In genomic region chr2:195575021-195575420, GRCh38 we compare ENCODE assay signal across 28 cellular contexts.
A peak's percentile ranks its signal among the peaks of the same experiment; 100 is the strongest.
DNase-seq lines count a peak whose midpoint lies in the region; ATAC-seq and TF ChIP-seq lines count a peak whose summit lies in the region.
"Had no signal": no experiment of that assay in that cellular context is flagged by ENCODE, and none has a peak within 500 bp of the region (broad histone marks: within the 10 kb centered on the region; RNA-seq: fewer than 3 reads in every experiment).

No MANE protein-coding gene starts in this region.

- H2BK5ac ChIP-seq in IMR-90 (ENCODE audit: low read depth, low read length, poor library complexity, severe bottlenecking): no peak overlapping the region

- H3K27ac Mint-ChIP-seq in activated naive CD4-positive, alpha-beta T cell treated with anti-CD3 and anti-CD28 coated beads, Interleukin-2, amount 50 U/mL, for 24 hours: peak overlapping the region; percentile 30
- no peak overlapping the region for H3K27ac Mint-ChIP-seq in activated naive CD4-positive, alpha-beta T cell treated with anti-CD3 and anti-CD28 coated beads, Interleukin-2, amount 50 U/mL, for 72 hours
- H3K27ac Mint-ChIP-seq: activated CD8-positive, alpha-beta T cell treated with anti-CD3 and anti-CD28 coated beads for 36 hours; activated T-helper 2 cell treated with anti-CD3 and anti-CD28 coated beads, Interferon-gamma antibody, Interleukin-2, Interleukin-4, amounts not matched to agents 10 μg/mL and 5 μg/mL and 100 μg/mL, durations not matched to agents 14 hours and 24 hours and 36 hours; nephron; type B pancreatic cell had no signal

- TF ChIP-seq CTCF in IMR-90 (conservative IDR thresholded peaks at IDR 0.05; ENCODE audit: low read depth, low read length) (no peak), fibroblast of mammary gland (conservative IDR thresholded peaks at IDR 0.05; ENCODE audit: control insufficient read depth, insufficient read depth, low read depth, low read length) (no peak)

- H3K27ac ChIP-seq in IMR-90 (ENCODE audit: insufficient read depth, low read length) (no peak overlapping the region), temporal lobe (ENCODE audit: low read depth, low read length) (peak overlapping the region; percentile 7)
- H3K27ac ChIP-seq: gastrocnemius medialis had no signal

- no peak for TF ChIP-seq POLR2A in IMR-90 (IDR thresholded peaks at IDR 0.05; ENCODE audit: low read depth, low read length)

- H3K23ac ChIP-seq in IMR-90 (ENCODE audit: low read depth, low read length): no peak overlapping the region; the same call in 1 of the 2 replicates

- no peaks in the 10 kb centered on the region for H3K36me3 ChIP-seq in IMR-90 (ENCODE audit: control insufficient read depth, insufficient read depth, low read length)
- H3K36me3 ChIP-seq: gastrocnemius medialis, Peyer's patch had no signal

- intact Hi-C loops in IMR-90 (cut with micrococcal nuclease): no loop called here

- no peak overlapping the region for H3K14ac ChIP-seq in IMR-90 (replicated peaks; ENCODE audit: low read depth, low read length)

- H3K9ac ChIP-seq in IMR-90 (ENCODE audit: low read depth, low read length): no peak overlapping the region

- peak overlapping the region; percentile 52; the same call in 1 of the 2 replicates for H4K5ac ChIP-seq in IMR-90 (ENCODE audit: low read depth, low read length)

- no peaks in the 10 kb centered on the region for H3K27me3 Mint-ChIP-seq in activated naive CD4-positive, alpha-beta T cell treated with anti-CD3 and anti-CD28 coated beads, Interleukin-2, amount 50 U/mL, for 24 hours
- H3K27me3 Mint-ChIP-seq: activated CD8-positive, alpha-beta T cell treated with anti-CD3 and anti-CD28 coated beads for 36 hours; activated naive CD8-positive, alpha-beta T cell treated with anti-CD3 and anti-CD28 coated beads, Interleukin-2, amount 10 ng/mL, durations not matched to agents 7 days and 5 days; B cell; type B pancreatic cell had no signal

- dilution Hi-C loops in IMR-90 (cut with HindIII; ENCODE audit: low sequenced_read_pairs, unreplicated experiment): no loop called here

- no peak for DNase-seq in activated naive CD4-positive, alpha-beta T cell treated with anti-CD3 and anti-CD28 coated beads, Interleukin-2, amount 50 U/mL, for 72 hours (ENCODE audit: low spot score in 2 of 2)
- DNase-seq in IMR-90: no peak
- peak; percentile 38 for DNase-seq in fibroblast of mammary gland (ENCODE audit: low read depth)
- DNase-seq in cerebellum (ENCODE audit: low spot score): no peak
- DNase-seq in mucosa of gallbladder (ENCODE audit: low spot score): no peak
- DNase-seq: activated CD4-positive, alpha-beta T cell treated with anti-CD3 and anti-CD28 coated beads for 1 hour; activated CD8-positive, alpha-beta memory T cell treated with anti-CD3 and anti-CD28 coated beads, Interleukin-2, amount 50 U/mL, for 48 hours; activated CD8-positive, alpha-beta T cell treated with anti-CD3 and anti-CD28 coated beads for 36 hours; activated naive CD8-positive, alpha-beta T cell treated with anti-CD3 and anti-CD28 coated beads, Interleukin-2, amount 10 ng/mL, durations not matched to agents 7 days and 5 days; central memory CD4-positive, alpha-beta T cell; gastrocnemius medialis; GF-D8; midbrain; NCI-H1092 treated with DMSO at 0.1 percent for 48 hours; NCI-H1694 treated with DMSO at 0.1 percent for 48 hours; NCI-H446 treated with DMSO at 0.1 percent for 48 hours; NCI-H774; Peyer's patch; SHP77 treated with DMSO at 0.1 percent for 48 hours; stimulated activated CD4-positive, alpha-beta T cell treated with anti-CD3 and anti-CD28 coated beads, Interleukin-4, amount 100 ng/mL, for 4 hours had no signal

- peak overlapping the region; percentile 80; the same call in 1 of the 2 replicates for H2BK120ac ChIP-seq in IMR-90 (ENCODE audit: low read depth, low read length)

- H3K9me1 ChIP-seq in IMR-90 (ENCODE audit: insufficient read depth, low read length): peaks cover 2% of the 10 kb centered on the region; the same call in 1 of the 2 replicates

- no peak overlapping the region for H4K91ac ChIP-seq in IMR-90 (ENCODE audit: insufficient read depth, low read depth, low read length)

- no peaks in the 10 kb centered on the region for H4K20me1 ChIP-seq in IMR-90 (ENCODE audit: insufficient read depth, low read length)

- H2AK5ac ChIP-seq in IMR-90 (ENCODE audit: low read depth, low read length): no peak overlapping the region

- H3K4me2 ChIP-seq in IMR-90 (ENCODE audit: low read depth, low read length): no peak overlapping the region

- no peaks in the 10 kb centered on the region for H3K27me3 ChIP-seq in IMR-90 (ENCODE audit: control insufficient read depth, insufficient read depth, low read length)
- H3K27me3 ChIP-seq: gastrocnemius medialis, Peyer's patch had no signal

- no peak for ATAC-seq in activated naive CD4-positive, alpha-beta T cell treated with anti-CD3 and anti-CD28 coated beads, Interleukin-2, amount 50 U/mL, for 72 hours
- no peak for ATAC-seq in IMR-90 (ENCODE audit: low read depth)
- ATAC-seq in HG02970 (IDR thresholded peaks at IDR 0.05; ENCODE audit: low FRiP score, unreplicated experiment): no peak
- ATAC-seq: gastrocnemius medialis, K562 had no signal

- H3K56ac ChIP-seq in IMR-90 (ENCODE audit: extremely low read depth, insufficient read depth, low read length): no peak overlapping the region

- H2BK20ac ChIP-seq in IMR-90 (ENCODE audit: low read depth, low read length): peak overlapping the region; percentile 77; the same call in 1 of the 2 replicates

- H3K4ac ChIP-seq in IMR-90 (ENCODE audit: low read depth, low read length): no peak overlapping the region

- no CpG with 5 or more reads among the region's 2 CpGs for WGBS in IMR-90 (ENCODE audit: extremely low coverage in 2 of 2, insufficient read length in 1 of 2), 2 experiments

- H3K4me3 ChIP-seq in IMR-90 (ENCODE audit: insufficient read depth, low read depth, low read length): no peak overlapping the region
- no peak overlapping the region for H3K4me3 ChIP-seq in fibroblast of mammary gland (ENCODE audit: control insufficient read depth, low read depth, low read length)
- H3K4me3 ChIP-seq: gastrocnemius medialis, K562, Peyer's patch had no signal

- POLR2A ChIA-PET in IMR-90 (lab: Charles Lee; ENCODE audit: unreplicated experiment): no interaction called here

- peak overlapping the region in 1 of 2 experiments; percentile 20; a peak in 1 of 4 replicates for H4K8ac ChIP-seq in IMR-90 (ENCODE audit: low read depth in 2 of 2, low read length in 2 of 2)

- H2BK15ac ChIP-seq in IMR-90 (ENCODE audit: low read depth, low read length): peak overlapping the region; percentile 29; the same call in 1 of the 3 replicates

- CTCF ChIA-PET in IMR-90 (lab: Yijun Ruan, JAX): no interaction called here

- H3K4me3 Mint-ChIP-seq in activated naive CD4-positive, alpha-beta T cell treated with anti-CD3 and anti-CD28 coated beads, Interleukin-2, amount 50 U/mL, for 24 hours: no peak overlapping the region
- H3K4me3 Mint-ChIP-seq: activated CD8-positive, alpha-beta T cell treated with anti-CD3 and anti-CD28 coated beads for 36 hours; B cell; nephron; type B pancreatic cell had no signal

- no peak for TF ChIP-seq RAD21 in IMR-90 (IDR thresholded peaks at IDR 0.05; ENCODE audit: low read length)

- no peak overlapping the region for H2AFZ ChIP-seq in IMR-90 (replicated peaks; ENCODE audit: low read length, poor library complexity)

- H3K9me3 Mint-ChIP-seq in activated naive CD4-positive, alpha-beta T cell treated with anti-CD3 and anti-CD28 coated beads, Interleukin-2, amount 50 U/mL, for 24 hours: no peaks in the 10 kb centered on the region
- peaks cover 5 to 10% of the 10 kb centered on the region in 2 donors for H3K9me3 Mint-ChIP-seq in activated naive CD4-positive, alpha-beta T cell treated with anti-CD3 and anti-CD28 coated beads, Interleukin-2, amount 50 U/mL, for 72 hours
- H3K9me3 Mint-ChIP-seq: activated CD8-positive, alpha-beta T cell treated with anti-CD3 and anti-CD28 coated beads for 36 hours; activated T-helper 2 cell treated with anti-CD3 and anti-CD28 coated beads, Interferon-gamma antibody, Interleukin-2, Interleukin-4, amounts not matched to agents 10 μg/mL and 5 μg/mL and 100 μg/mL, durations not matched to agents 14 hours and 24 hours and 36 hours; nephron; type B pancreatic cell had no signal

- peaks cover 89% of the 10 kb centered on the region for H3K4me1 Mint-ChIP-seq in activated naive CD4-positive, alpha-beta T cell treated with anti-CD3 and anti-CD28 coated beads, Interleukin-2, amount 50 U/mL, for 24 hours
- H3K4me1 Mint-ChIP-seq: nephron had no signal

- in situ Hi-C loops in IMR-90 (cut with MboI; ENCODE audit: low sequenced_read_pairs): no loop called here

- peaks cover 13% of the 10 kb centered on the region for H3K4me1 ChIP-seq in IMR-90 (ENCODE audit: control insufficient read depth, insufficient read depth, low read length)
- H3K4me1 ChIP-seq: gastrocnemius medialis had no signal

- H3K36me3 Mint-ChIP-seq in activated naive CD4-positive, alpha-beta T cell treated with anti-CD3 and anti-CD28 coated beads, Interleukin-2, amount 50 U/mL, for 24 hours: no peaks in the 10 kb centered on the region
- peaks cover 0 to 51% of the 10 kb centered on the region in 2 donors for H3K36me3 Mint-ChIP-seq in activated naive CD4-positive, alpha-beta T cell treated with anti-CD3 and anti-CD28 coated beads, Interleukin-2, amount 50 U/mL, for 72 hours
- H3K36me3 Mint-ChIP-seq: type B pancreatic cell had no signal

- no peak overlapping the region for H2AK9ac ChIP-seq in IMR-90 (replicated peaks; ENCODE audit: low read depth, low read length, poor library complexity)

- H3K18ac ChIP-seq in IMR-90 (ENCODE audit: low read depth, low read length): peak overlapping the region; percentile 24; the same call in 1 of the 2 replicates

- no peaks in the 10 kb centered on the region for H3K79me1 ChIP-seq in IMR-90 (ENCODE audit: low read depth in 1 of 2, low read length in 2 of 2)

- no peaks in the 10 kb centered on the region for H3K9me3 ChIP-seq in IMR-90 (ENCODE audit: control insufficient read depth, insufficient read depth, low read length)
- H3K9me3 ChIP-seq: gastrocnemius medialis, Peyer's patch had no signal

- no TSS peak for BruUV-seq in IMR-90 (replicated peaks; lab: Mats Ljungman, UMichigan)

TF ChIP-seq in IMR-90, 13 proteins besides CTCF, POLR2A, EP300 and RAD21 (continues in another document):
- TF ChIP-seq CHD1 (IDR thresholded peaks at IDR 0.05; ENCODE audit: low read depth, low read length) (no peak), MXI1 (IDR thresholded peaks at IDR 0.05; ENCODE audit: borderline replicate concordance, low read depth, low read length) (no peak), MAFK (IDR thresholded peaks at IDR 0.05; ENCODE audit: low read depth, low read length) (no peak), MAZ (IDR thresholded peaks at IDR 0.05; ENCODE audit: borderline replicate concordance, low read depth, low read length) (no peak), RFX5 (IDR thresholded peaks at IDR 0.05; ENCODE audit: low read depth, low read length) (no peak), BHLHE40 (IDR thresholded peaks at IDR 0.05; ENCODE audit: low read depth, low read length) (no peak)
